In the genomic region with DNA sequence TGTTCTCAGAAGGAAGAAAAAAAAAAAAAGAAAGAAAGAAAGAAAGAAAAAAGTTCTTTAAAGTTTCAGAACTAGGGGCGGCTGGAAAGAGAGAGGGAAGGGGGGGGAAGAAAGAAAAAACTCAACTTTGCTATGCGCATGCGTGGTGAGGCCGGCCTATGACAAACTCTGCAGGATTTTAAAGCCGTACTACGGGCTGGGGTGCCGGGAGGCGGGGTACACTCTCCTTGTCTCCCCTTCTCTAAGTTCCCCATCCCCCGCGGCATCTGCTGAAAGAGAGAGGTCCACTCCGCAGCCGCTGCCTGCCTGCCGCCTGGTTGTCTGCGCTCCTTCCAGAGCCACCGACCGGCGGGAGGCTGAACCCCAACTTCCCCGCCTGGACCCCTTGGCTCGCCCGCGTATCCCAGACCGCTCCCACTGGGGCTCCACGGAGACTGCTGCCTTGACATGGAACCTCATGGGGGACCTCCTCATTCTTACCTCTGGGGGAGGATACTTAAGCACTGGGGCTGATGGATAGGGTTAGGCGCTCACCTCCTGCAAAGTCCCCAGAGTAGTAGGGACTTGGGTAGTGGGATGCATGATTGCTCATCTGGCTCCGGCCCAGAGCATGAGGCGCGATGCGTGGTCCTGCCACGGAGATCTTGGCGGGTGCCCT, we compare ENCODE assay signal across 8 cellular contexts. TPM values are rescaled to one million over a fixed set of nuclear protein-coding genes. Genes with fewer than 3 reads are reported as not detected.
DNase-seq lines count a peak whose midpoint lies in the region; ATAC-seq and TF ChIP-seq lines count a peak whose summit lies in the region.

No MANE protein-coding gene starts in this region.

- no peak overlapping the region for H3K14ac ChIP-seq in H9 (ENCODE audit: insufficient read depth, low read length)

- H3K4me3 ChIP-seq in gastroesophageal sphincter, result peak overlapping the region; percentile 49 to 91

- no peaks in the 10 kb centered on the region for H3K79me2 ChIP-seq in H9 (ENCODE audit: insufficient read depth, low read length)

- peak overlapping the region; percentile 78 to 89 for H3K4me3 Mint-ChIP-seq in H9
- peak overlapping the region; percentile 50 for H3K4me3 Mint-ChIP-seq in activated CD8-positive, alpha-beta T cell treated with anti-CD3 and anti-CD28 coated beads, Interleukin-2, amount 10 ng/mL, durations not matched to agents 7 days and 5 days

- no peak for TF ChIP-seq CTCF in H9 (conservative IDR thresholded peaks at IDR 0.05)
- peak in 1 of 4 experiments; percentile 3 for TF ChIP-seq CTCF in gastroesophageal sphincter (IDR thresholded peaks at IDR 0.05)

- H3K27ac Mint-ChIP-seq in H9, result no peak overlapping the region
- no peak overlapping the region for H3K27ac Mint-ChIP-seq in activated CD8-positive, alpha-beta T cell treated with anti-CD3 and anti-CD28 coated beads, Interleukin-2, amount 10 ng/mL, durations not matched to agents 7 days and 5 days

- POLR2A ChIA-PET in activated CD8-positive, alpha-beta T cell treated with anti-CD3 and anti-CD28 coated beads, Interleukin-2, amount 10 ng/mL, durations not matched to agents 7 days and 5 days (lab: Charles Lee), result no interaction called here

- H3K79me1 ChIP-seq in H9 (ENCODE audit: insufficient read depth, low read depth, low read length, poor library complexity, severe bottlenecking), result no peaks in the 10 kb centered on the region

- H3T11ph ChIP-seq in H9 (ENCODE audit: low read length), result no peak overlapping the region

- H2BK20ac ChIP-seq in H9 (ENCODE audit: low read depth, low read length, poor library complexity, severe bottlenecking), result no peak overlapping the region

- DNase-seq in CD1c-positive myeloid dendritic cell (ENCODE audit: extremely low spot score) (peak; percentile 76), H9 (peak; percentile 54), nucleus accumbens (lab: John Stamatoyannopoulos, UW) (peak in 43 of 56 donors; percentile 16 to 77 (median 36)), RKO (ENCODE audit: low spot score) (no peak)
- peak; percentile 37 for DNase-seq in activated CD8-positive, alpha-beta T cell treated with anti-CD3 and anti-CD28 coated beads, Interleukin-2, amount 10 ng/mL, durations not matched to agents 7 days and 5 days

- no peak overlapping the region for H2BK120ac ChIP-seq in H9 (ENCODE audit: low read depth, low read length, poor library complexity, severe bottlenecking)

- H3K4me1 ChIP-seq in H9 (ENCODE audit: insufficient read depth, low read length), result no peaks in the 10 kb centered on the region; the same call in 1 of the 2 replicates
- peaks cover 0 to 55% (median 0%) of the 10 kb centered on the region in 3 donors for H3K4me1 ChIP-seq in gastroesophageal sphincter

- peaks cover 38% of the 10 kb centered on the region; the same call in 1 of the 2 replicates for H3K27me3 ChIP-seq in H9 (ENCODE audit: insufficient read depth, low read length)
- H3K27me3 ChIP-seq in gastroesophageal sphincter, result peaks cover 33% of the 10 kb centered on the region

- H4K20me1 ChIP-seq in H9 (ENCODE audit: control insufficient read depth, insufficient read depth, insufficient read length), result no peaks in the 10 kb centered on the region

- no peak overlapping the region for H2AFZ ChIP-seq in H9 (ENCODE audit: low read length)

- H3K56ac ChIP-seq in H9 (ENCODE audit: insufficient read length, low read depth, low read length), result no peak overlapping the region

- H3K9me3 ChIP-seq in H9 (ENCODE audit: control insufficient read depth, low read depth, low read length) (no peaks in the 10 kb centered on the region), gastroesophageal sphincter (no peaks in the 10 kb centered on the region)

- peaks cover 0 to 2% of the 10 kb centered on the region in 2 experiments; a peak in 3 of 5 replicates for H3K9me3 Mint-ChIP-seq in H9
- no peaks in the 10 kb centered on the region for H3K9me3 Mint-ChIP-seq in activated CD8-positive, alpha-beta T cell treated with anti-CD3 and anti-CD28 coated beads, Interleukin-2, amount 10 ng/mL, durations not matched to agents 7 days and 5 days (ENCODE audit: insufficient read depth)

- no peak overlapping the region for H3K4ac ChIP-seq in H9 (ENCODE audit: low read depth, low read length)

- H3K23me2 ChIP-seq in H9 (ENCODE audit: insufficient read length, low read depth, low read length, poor library complexity, severe bottlenecking), result peaks cover 54% of the 10 kb centered on the region

- H3K36me3 ChIP-seq in gastroesophageal sphincter, result no peaks in the 10 kb centered on the region

- H3K27me3 Mint-ChIP-seq in H9 (ENCODE audit: low read depth), result peaks cover 96% of the 10 kb centered on the region
- H3K27me3 Mint-ChIP-seq in activated CD8-positive, alpha-beta T cell treated with anti-CD3 and anti-CD28 coated beads, Interleukin-2, amount 10 ng/mL, durations not matched to agents 7 days and 5 days (ENCODE audit: low read depth), result peaks cover 66% of the 10 kb centered on the region

- H3K23ac ChIP-seq in H9 (ENCODE audit: insufficient read length, low read depth, low read length), result no peak overlapping the region

- H2BK5ac ChIP-seq in H9 (ENCODE audit: insufficient read length, low read length), result no peak overlapping the region

- H4K8ac ChIP-seq in H9 (replicated peaks; ENCODE audit: insufficient read length, low read depth, low read length), result no peak overlapping the region

- H3K9ac ChIP-seq in H9 (ENCODE audit: extremely low read depth, insufficient read length, low read length), result no peak overlapping the region

- H3K27ac ChIP-seq in H9 (ENCODE audit: insufficient read length, low read depth, low read length), result no peak overlapping the region
- peak overlapping the region in 3 of 4 donors; percentile 82 to 91 (median 84) for H3K27ac ChIP-seq in gastroesophageal sphincter

- H2AK5ac ChIP-seq in H9 (ENCODE audit: insufficient read length, low read length), result no peak overlapping the region

- H3K36me3 Mint-ChIP-seq in H9 (ENCODE audit: insufficient read depth in 1 of 3, low read depth in 3 of 3), result peaks cover 0 to 2% (median 0%) of the 10 kb centered on the region in 3 experiments; a peak in 1 of 7 replicates
- no peaks in the 10 kb centered on the region for H3K36me3 Mint-ChIP-seq in activated CD8-positive, alpha-beta T cell treated with anti-CD3 and anti-CD28 coated beads, Interleukin-2, amount 10 ng/mL, durations not matched to agents 7 days and 5 days (ENCODE audit: low read depth)

- H4K91ac ChIP-seq in H9 (ENCODE audit: insufficient read length, low read depth, low read length), result no peak overlapping the region

- H3K4me1 Mint-ChIP-seq in H9, result peaks cover 43 to 48% of the 10 kb centered on the region in 2 experiments
- peaks cover 23% of the 10 kb centered on the region for H3K4me1 Mint-ChIP-seq in activated CD8-positive, alpha-beta T cell treated with anti-CD3 and anti-CD28 coated beads, Interleukin-2, amount 10 ng/mL, durations not matched to agents 7 days and 5 days (ENCODE audit: low read depth)

- no peak overlapping the region for H4K5ac ChIP-seq in H9 (ENCODE audit: insufficient read length, low read depth, low read length)

- no peak overlapping the region for H3K18ac ChIP-seq in H9 (ENCODE audit: insufficient read length, low read depth, low read length)

- TF ChIP-seq EP300 in gastroesophageal sphincter (IDR thresholded peaks at IDR 0.05), result no peak

- peak overlapping the region; percentile 70 for H3K4me2 ChIP-seq in H9 (ENCODE audit: insufficient read depth, insufficient read length, low read length)

- H2BK15ac ChIP-seq in H9 (ENCODE audit: low read depth, low read length), result no peak overlapping the region

- no peak for ATAC-seq in activated CD8-positive, alpha-beta T cell treated with anti-CD3 and anti-CD28 coated beads, Interleukin-2, amount 10 ng/mL, durations not matched to agents 7 days and 5 days
- ATAC-seq in gastroesophageal sphincter, result peak; percentile 21
- no peak for ATAC-seq in HG03280 (IDR thresholded peaks at IDR 0.05; ENCODE audit: unreplicated experiment)
- ATAC-seq in GM18520 (IDR thresholded peaks at IDR 0.05; ENCODE audit: unreplicated experiment), result no peak

- WGBS in H9 (ENCODE audit: extremely low coverage, insufficient read length, low lambda C conversion rate), result no CpG with 5 or more reads among the region's 30 CpGs
- WGBS in gastroesophageal sphincter (ENCODE audit: low coverage in 1 of 2), 2 donors, result 0% methylated on average over 6 to 11 of the region's 30 CpGs

- no peak for TF ChIP-seq POLR2A in gastroesophageal sphincter (IDR thresholded peaks at IDR 0.05)

- no peak overlapping the region for H2BK12ac ChIP-seq in H9 (ENCODE audit: insufficient read length, low read depth, low read length)

- CTCF ChIA-PET in activated CD8-positive, alpha-beta T cell treated with anti-CD3 and anti-CD28 coated beads, Interleukin-2, amount 10 ng/mL, durations not matched to agents 7 days and 5 days (lab: Charles Lee), result interaction anchor here (0.9 kb wide), 1 partner anchor 258 kb away, joined by 5 read pairs; no protein-coding TSS in a partner anchor

RNA-seq across cellular contexts. Expression of a gene that starts 1.4 kb away (rescaled TPM):
- total RNA-seq in H9 (2021) (1.1 and 1.3 TPM in 2 replicates), gastroesophageal sphincter (10 to 100 TPM in 2 of 4 donors, 1 to 10 TPM in 2; 3.1 to 46.3 (median 11.3) TPM)
- total RNA-seq in activated CD8-positive, alpha-beta T cell treated with anti-CD3 and anti-CD28 coated beads, Interleukin-2, amount 10 ng/mL, durations not matched to agents 7 days and 5 days, result not detected
